In genomic region chr13:108425056-108425455, GRCh38 we compare ENCODE assay signal across 17 cellular contexts.
A peak's percentile ranks its signal among the peaks of the same experiment; 100 is the strongest.
DNase-seq lines count a peak whose midpoint lies in the region; ATAC-seq and TF ChIP-seq lines count a peak whose summit lies in the region.
"Had no signal": no experiment of that assay in that cellular context is flagged by ENCODE, and none has a peak within 500 bp of the region (broad histone marks: within the 10 kb centered on the region; RNA-seq: fewer than 3 reads in every experiment).

No MANE protein-coding gene starts in this region.

- no peak overlapping the region for H3K4ac ChIP-seq in mesenchymal stem cell (ENCODE audit: low read depth in 1 of 2, low read length in 2 of 2)

- H3K79me1 ChIP-seq in mesenchymal stem cell (replicated peaks; ENCODE audit: low read length, poor library complexity, severe bottlenecking): no peaks in the 10 kb centered on the region

- H2BK5ac ChIP-seq in mesenchymal stem cell (ENCODE audit: low read depth, low read length, poor library complexity, severe bottlenecking): no peak overlapping the region

- H3K4me1 ChIP-seq in mesenchymal stem cell (ENCODE audit: control insufficient read depth, insufficient read depth, low read depth, low read length) (no peaks in the 10 kb centered on the region), lower lobe of right lung (no peaks in the 10 kb centered on the region)
- H3K4me1 ChIP-seq: BLaER1 treated with 17β-estradiol and CSF1 and Interleukin-3, amounts not matched to agents 10 nM and 100 nM; SJCRH30 had no signal

- TF ChIP-seq CTCF in AG04449 (IDR thresholded peaks at IDR 0.05; ENCODE audit: insufficient read depth, low read length, missing control alignments): no peak
- no peak for TF ChIP-seq CTCF in cardiac fibroblast (IDR thresholded peaks at IDR 0.05; ENCODE audit: low read depth, low read length)
- TF ChIP-seq CTCF in lower lobe of right lung (IDR thresholded peaks at IDR 0.05): no peak

- CTCF ChIA-PET in AG04449 (lab: Yijun Ruan, JAX): no interaction called here

- no peak overlapping the region for H3K23ac ChIP-seq in mesenchymal stem cell (ENCODE audit: low read length in 2 of 2)

- H3K9me3 ChIP-seq in mesenchymal stem cell (ENCODE audit: control insufficient read depth, low read length) (no peaks in the 10 kb centered on the region), lower lobe of right lung (no peaks in the 10 kb centered on the region)
- H3K9me3 ChIP-seq: BLaER1 treated with 17β-estradiol and CSF1 and Interleukin-3, amounts not matched to agents 10 nM and 100 nM; MG63; SJCRH30 had no signal

- POLR2A ChIA-PET in AG04449 (lab: Yijun Ruan, JAX): no interaction called here

- no peak overlapping the region for H2BK120ac ChIP-seq in mesenchymal stem cell (ENCODE audit: low read depth, low read length)

- no peak overlapping the region for H3K14ac ChIP-seq in mesenchymal stem cell (ENCODE audit: low read length in 2 of 2)

- no peak for ATAC-seq in GM21390 (IDR thresholded peaks at IDR 0.05; ENCODE audit: unreplicated experiment)
- no peak for ATAC-seq in lower lobe of right lung

- 69% methylated on average over 4 of the region's 4 CpGs for WGBS in mesenchymal stem cell

- H2AK5ac ChIP-seq in mesenchymal stem cell (ENCODE audit: low read length, severe bottlenecking): no peak overlapping the region

- H3K27me3 ChIP-seq in mesenchymal stem cell (ENCODE audit: control insufficient read depth in 1 of 2, insufficient read depth in 1 of 2, low read length in 2 of 2) (no peaks in the 10 kb centered on the region), lower lobe of right lung (ENCODE audit: low read depth) (no peaks in the 10 kb centered on the region)
- H3K27me3 ChIP-seq: BLaER1 treated with 17β-estradiol and CSF1 and Interleukin-3, amounts not matched to agents 10 nM and 100 nM; MG63; SJCRH30 had no signal

- no peak overlapping the region for H3K9ac ChIP-seq in mesenchymal stem cell (ENCODE audit: low read length)
- H3K9ac ChIP-seq: BLaER1 treated with 17β-estradiol and CSF1 and Interleukin-3, amounts not matched to agents 10 nM and 100 nM had no signal

- no peak overlapping the region for H4K8ac ChIP-seq in mesenchymal stem cell (ENCODE audit: low read length)

- H2AFZ ChIP-seq in mesenchymal stem cell (ENCODE audit: low read depth, low read length): no peak overlapping the region

- DNase-seq in AG04449 (ENCODE audit: low read depth, low spot score) (peak; percentile 12), UCSD-AML1 (lab: John Stamatoyannopoulos, UW; ENCODE audit: unreplicated experiment) (peak; percentile 27), cardiac fibroblast (ENCODE audit: low read depth in 2 of 2) (peak; percentile 7 to 10), mesenchymal stem cell (no peak), lower lobe of right lung (no peak), AG20443 (ENCODE audit: low spot score) (no peak)
- DNase-seq in activated CD4-positive, alpha-beta T cell treated with anti-CD3 and anti-CD28 coated beads, Interleukin-2, amount 50 U/mL, for 4 hours: no peak
- DNase-seq: 8988T, MG63, NCI-H1092, NCI-H446 treated with DMSO at 0.1 percent for 48 hours, NCI-H748 treated with DMSO at 0.1 percent for 48 hours, OCI-M1, RPMI8226 had no signal

- H2BK15ac ChIP-seq in mesenchymal stem cell (ENCODE audit: low read depth, poor library complexity, severe bottlenecking): no peak overlapping the region

- peak overlapping the region; percentile 18 for H3K4me2 ChIP-seq in mesenchymal stem cell (ENCODE audit: low read length, poor library complexity, severe bottlenecking)
- H3K4me2 ChIP-seq: BLaER1 treated with 17β-estradiol and CSF1 and Interleukin-3, amounts not matched to agents 10 nM and 100 nM had no signal

- intact Hi-C loops in lower lobe of right lung (cut with DNase I): no loop called here

- H3K36me3 ChIP-seq in mesenchymal stem cell (ENCODE audit: control insufficient read depth in 1 of 2, insufficient read depth in 2 of 2, low read depth in 1 of 2, low read length in 2 of 2) (no peaks in the 10 kb centered on the region), lower lobe of right lung (no peaks in the 10 kb centered on the region)
- H3K36me3 ChIP-seq: BLaER1 treated with 17β-estradiol and CSF1 and Interleukin-3, amounts not matched to agents 10 nM and 100 nM; MG63; SJCRH30 had no signal

- H3K27ac ChIP-seq in mesenchymal stem cell (ENCODE audit: low read length, poor library complexity, severe bottlenecking) (no peak overlapping the region), lower lobe of right lung (no peak overlapping the region)
- H3K27ac ChIP-seq: BLaER1 treated with 17β-estradiol and CSF1 and Interleukin-3, amounts not matched to agents 10 nM and 100 nM; SJCRH30 had no signal

- no peak overlapping the region for H3K4me3 ChIP-seq in AG04449 (ENCODE audit: low read depth, low read length)
- no peak overlapping the region for H3K4me3 ChIP-seq in cardiac fibroblast (replicated peaks in 1 of 2; ENCODE audit: low read depth in 2 of 2, low read length in 2 of 2)
- H3K4me3 ChIP-seq in mesenchymal stem cell (ENCODE audit: insufficient read depth in 1 of 2, low read depth in 1 of 2, low read length in 2 of 2): no peak overlapping the region
- H3K4me3 ChIP-seq in lower lobe of right lung: no peak overlapping the region
- H3K4me3 ChIP-seq: BLaER1 treated with 17β-estradiol and CSF1 and Interleukin-3, amounts not matched to agents 10 nM and 100 nM; MG63; SJCRH30 had no signal

- H2BK12ac ChIP-seq in mesenchymal stem cell (ENCODE audit: low read length in 2 of 2): no peak overlapping the region

- H4K91ac ChIP-seq in mesenchymal stem cell (ENCODE audit: low read length): no peak overlapping the region

- no peak overlapping the region for H3K18ac ChIP-seq in mesenchymal stem cell (ENCODE audit: low read depth in 1 of 2, low read length in 2 of 2)

Comparison
In these comparisons a context has a peak if more than half of its experiments do, and no peak if none do; other contexts are left out.
1. DNase-seq: peak in AG04449 (single experiment), UCSD-AML1 (single experiment) and cardiac fibroblast (2 of 2); none in mesenchymal stem cell (single experiment), activated CD4-positive, alpha-beta T cell treated with anti-CD3 and anti-CD28 coated beads, Interleukin-2, amount 50 U/mL, for 4 hours (0 of 2), lower lobe of right lung (single experiment) and AG20443 (single experiment).